27 cellular contexts compared by ENCODE assay signal in the genomic region with DNA sequence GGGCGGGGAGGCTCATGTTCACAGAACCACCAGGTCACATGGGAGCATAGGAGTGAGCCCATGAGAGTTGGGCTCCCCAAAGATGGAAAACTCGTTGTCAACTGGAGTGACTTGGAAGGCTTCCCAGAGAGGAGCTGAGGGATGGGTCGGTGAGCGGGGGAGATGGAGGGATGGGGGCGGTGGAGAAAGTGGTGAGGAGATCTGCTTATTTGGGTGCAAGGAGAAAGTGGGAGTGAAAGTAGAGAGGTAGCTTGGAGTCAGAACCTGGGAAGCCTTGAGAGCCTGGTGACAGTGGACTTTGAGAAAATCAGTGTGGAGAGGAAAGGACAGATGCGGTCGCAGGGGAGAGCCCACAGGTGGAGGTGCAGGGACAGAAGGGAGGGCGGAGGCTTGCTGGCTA.
"Had no signal": no experiment of that assay in that cellular context is flagged by ENCODE, and none has a peak within 500 bp of the region (broad histone marks: within the 10 kb centered on the region; RNA-seq: fewer than 3 reads in every experiment).

No MANE protein-coding gene starts in this region.

- DNase-seq: head of caudate nucleus; hippocampal formation; kidney glomerular epithelial cell; left cardiac atrium; left lung; lower lobe of right lung; mammary epithelial cell; mesenchymal stem cell; natural killer cell; ovary; right cardiac atrium; stimulated activated CD4-positive, alpha-beta T cell treated with anti-CD3 and anti-CD28 coated beads, Interleukin-12 subunit alpha, Interleukin-12 subunit beta, amount 100 ng/mL, for 4 hours; stimulated activated CD4-positive, alpha-beta T cell treated with anti-CD3 and anti-CD28 coated beads, Interleukin-15, amount 100 ng/mL, for 24 hours; stimulated activated CD4-positive, alpha-beta T cell treated with anti-CD3 and anti-CD28 coated beads, Interleukin-2, amount 100 ng/mL, for 24 hours; stimulated activated CD4-positive, alpha-beta T cell treated with anti-CD3 and anti-CD28 coated beads, Interleukin-4, amount 100 ng/mL, for 1 hour; stimulated activated naive B cell treated with anti-CD40 and anti-IgM and Interleukin-4, amounts not matched to agents 10 μg/mL and 1 μg/mL and 100 μg/mL, for 72 hours; stimulated activated naive CD8-positive, alpha-beta T cell treated with anti-CD3 and anti-CD28 coated beads, Interleukin-15, Interleukin-2, amounts not matched to agents 100 U/mL and 50 U/mL, for 24 hours; stomach; tibial artery had no signal

- ATAC-seq: left cardiac atrium; left lung; lower lobe of right lung; natural killer cell; right cardiac atrium; sciatic nerve; stimulated activated naive B cell treated with anti-CD40 and anti-IgM and Interleukin-4, amounts not matched to agents 10 μg/mL and 1 μg/mL and 100 μg/mL, for 72 hours; stimulated activated naive CD8-positive, alpha-beta T cell treated with anti-CD3 and anti-CD28 coated beads, Interleukin-15, Interleukin-2, amounts not matched to agents 100 U/mL and 50 U/mL, for 24 hours had no signal

- H3K27ac Mint-ChIP-seq: natural killer cell; neural progenitor cell; progenitor cell of endocrine pancreas; stimulated activated naive B cell treated with anti-CD40 and anti-IgM and Interleukin-4, amounts not matched to agents 10 μg/mL and 1 μg/mL and 100 μg/mL, for 72 hours; type B pancreatic cell had no signal

- H3K27me3 Mint-ChIP-seq: stimulated activated naive B cell treated with anti-CD40 and anti-IgM and Interleukin-4, amounts not matched to agents 10 μg/mL and 1 μg/mL and 100 μg/mL, for 72 hours had no signal

- H3K36me3 ChIP-seq: left lung, lower lobe of right lung, neural progenitor cell, ovary, stomach, suprapubic skin, thoracic aorta, tibial artery, vagina had no signal

- H3K9me3 ChIP-seq: left lung, lower lobe of right lung, ovary, stomach, suprapubic skin, thoracic aorta, tibial artery, vagina had no signal

- H3K27ac ChIP-seq: left lung, lower lobe of right lung, neural progenitor cell, ovary, skin epidermis, stomach, suprapubic skin, thoracic aorta, tibial artery, vagina had no signal

- H3K4me3 Mint-ChIP-seq: natural killer cell; neural progenitor cell; stimulated activated naive B cell treated with anti-CD40 and anti-IgM and Interleukin-4, amounts not matched to agents 10 μg/mL and 1 μg/mL and 100 μg/mL, for 72 hours; type B pancreatic cell had no signal

- H3K36me3 Mint-ChIP-seq: natural killer cell; neural progenitor cell; stimulated activated naive B cell treated with anti-CD40 and anti-IgM and Interleukin-4, amounts not matched to agents 10 μg/mL and 1 μg/mL and 100 μg/mL, for 72 hours; type B pancreatic cell had no signal

- H3K9me3 Mint-ChIP-seq: neural progenitor cell, type B pancreatic cell had no signal

- H3K4me3 ChIP-seq: left lung, lower lobe of right lung, neural progenitor cell, ovary, skin epidermis, stomach, suprapubic skin, thoracic aorta, tibial artery, vagina had no signal

- H3K4me1 ChIP-seq: left lung, lower lobe of right lung, stomach, vagina had no signal

- H3K27me3 ChIP-seq: left lung, neural progenitor cell, ovary, stomach, suprapubic skin, tibial artery, vagina had no signal

- H3K4me2 ChIP-seq: neural progenitor cell had no signal

- H3K9ac ChIP-seq: neural progenitor cell had no signal

- H3K4me1 Mint-ChIP-seq: natural killer cell; stimulated activated naive B cell treated with anti-CD40 and anti-IgM and Interleukin-4, amounts not matched to agents 10 μg/mL and 1 μg/mL and 100 μg/mL, for 72 hours had no signal

- H2AFZ ChIP-seq: neural progenitor cell had no signal
